ENCODE assay signal across 8 cellular contexts in the genomic region with DNA sequence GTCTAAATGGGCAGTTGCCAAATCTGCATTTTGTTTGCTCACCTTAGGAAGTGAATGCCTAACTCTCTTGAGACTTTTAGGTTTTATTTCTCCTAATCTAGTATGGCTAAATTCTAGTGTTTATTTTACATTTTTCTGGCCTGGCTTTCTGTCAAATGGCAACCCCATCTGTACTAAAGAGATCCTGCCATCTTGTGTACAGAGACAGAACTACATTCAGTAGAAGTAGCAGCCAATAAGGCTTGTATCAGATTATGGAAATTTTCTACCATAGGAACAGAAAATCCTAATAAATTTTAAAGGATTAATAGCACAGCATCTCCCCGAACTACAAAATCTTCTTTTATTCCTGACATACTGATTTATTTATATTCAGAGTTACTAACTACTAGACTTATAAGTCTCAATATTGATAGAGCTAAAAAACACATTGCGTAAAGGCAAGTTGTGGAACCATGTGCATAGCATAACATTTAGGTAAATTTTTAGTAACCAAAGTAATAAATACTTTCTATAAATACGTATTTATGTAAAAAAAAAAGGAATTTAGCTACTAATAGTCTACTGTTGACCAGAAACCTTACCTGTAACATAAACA. TPM values are rescaled to one million over a fixed set of nuclear protein-coding genes. Genes with fewer than 3 reads are reported as not detected.
DNase-seq lines count a peak whose midpoint lies in the region; ATAC-seq and TF ChIP-seq lines count a peak whose summit lies in the region.

No MANE protein-coding gene starts in this region.

- peak; percentile 61 for DNase-seq in AG10803 (ENCODE audit: low read depth)
- peak; percentile 22 for DNase-seq in NCI-H2196 (lab: John Stamatoyannopoulos, UW; ENCODE audit: unreplicated experiment)
- peak; percentile 54 for DNase-seq in kidney tubule cell (ENCODE audit: low spot score)
- no peak for DNase-seq in vagina (ENCODE audit: extremely low spot score in 2 of 2)
- DNase-seq in effector memory CD8-positive, alpha-beta T cell: no peak

- no peaks in the 10 kb centered on the region for H3K4me1 ChIP-seq in vagina

- H3K4me1 Mint-ChIP-seq in brain: peaks cover 31% of the 10 kb centered on the region
- no peaks in the 10 kb centered on the region for H3K4me1 Mint-ChIP-seq in effector memory CD8-positive, alpha-beta T cell (ENCODE audit: low read depth in 2 of 2)

- no peaks in the 10 kb centered on the region for H3K9me3 ChIP-seq in vagina

- intact Hi-C loops in vagina (cut with DNase I): loop anchor here (10.0 kb wide), 1 partner anchor 61 kb away; no protein-coding TSS in a partner anchor

- TF ChIP-seq CTCF in AG10803 (conservative IDR thresholded peaks at IDR 0.05; ENCODE audit: low read length) (peak; percentile 88), brain (conservative IDR thresholded peaks at IDR 0.05) (peak; percentile 76 to 84), vagina (IDR thresholded peaks at IDR 0.05) (peak; percentile 56 to 70 (median 62))

- no peaks in the 10 kb centered on the region for H3K27me3 Mint-ChIP-seq in brain
- no peaks in the 10 kb centered on the region for H3K27me3 Mint-ChIP-seq in effector memory CD8-positive, alpha-beta T cell

- no peak overlapping the region for H3K27ac Mint-ChIP-seq in brain
- no peak overlapping the region for H3K27ac Mint-ChIP-seq in effector memory CD8-positive, alpha-beta T cell

- no peak for TF ChIP-seq POLR2A in vagina (IDR thresholded peaks at IDR 0.05)

- no peaks in the 10 kb centered on the region for H3K36me3 ChIP-seq in vagina

- no peaks in the 10 kb centered on the region for H3K36me3 Mint-ChIP-seq in brain
- no peaks in the 10 kb centered on the region for H3K36me3 Mint-ChIP-seq in effector memory CD8-positive, alpha-beta T cell (ENCODE audit: insufficient read depth)

- H3K4me3 Mint-ChIP-seq in brain: no peak overlapping the region
- no peak overlapping the region for H3K4me3 Mint-ChIP-seq in effector memory CD8-positive, alpha-beta T cell

- H3K9me3 Mint-ChIP-seq in brain: no peaks in the 10 kb centered on the region
- no peaks in the 10 kb centered on the region for H3K9me3 Mint-ChIP-seq in effector memory CD8-positive, alpha-beta T cell

- H3K4me3 ChIP-seq in AG10803 (ENCODE audit: low read length) (no peak overlapping the region), vagina (no peak overlapping the region)

- no peaks in the 10 kb centered on the region for H3K27me3 ChIP-seq in vagina

- ATAC-seq in GM18858 (IDR thresholded peaks at IDR 0.05; ENCODE audit: unreplicated experiment): peak; percentile 57
- peak; percentile 75 for ATAC-seq in HG03039 (IDR thresholded peaks at IDR 0.05; ENCODE audit: unreplicated experiment)
- no peak for ATAC-seq in effector memory CD8-positive, alpha-beta T cell (replicated peaks)

- H3K27ac ChIP-seq in vagina: no peak overlapping the region

RNA-seq across cellular contexts. Expression of gene TMEM144, which starts 45.5 kb away (rescaled TPM):
- 52.0 TPM for polyA plus RNA-seq in brain (ENCODE audit: insufficient read depth, low read depth, low replicate concordance)
- total RNA-seq in vagina: 5.6 TPM

Comparison
In these comparisons a context has a peak if more than half of its experiments do, and no peak if none do; other contexts are left out.
1. DNase-seq: peak in AG10803 (single experiment), NCI-H2196 (single experiment) and kidney tubule cell (single experiment); none in vagina (0 of 2) and effector memory CD8-positive, alpha-beta T cell (0 of 3).
2. Peak in every context shown above with its lines, with median percentiles within 50 percentile points of each other: CTCF ChIP-seq.